Comparison of ENCODE assay signal across 10 cellular contexts in genomic region chr11:72737341-72737740, GRCh38. TPM values are rescaled to one million over a fixed set of nuclear protein-coding genes. Genes with fewer than 3 reads are reported as not detected.
DNase-seq lines count a peak whose midpoint lies in the region; ATAC-seq lines count a peak whose summit lies in the region.
"Had no signal": no experiment of that assay in that cellular context is flagged by ENCODE, and none has a peak within 500 bp of the region (broad histone marks: within the 10 kb centered on the region; RNA-seq: fewer than 3 reads in every experiment).

No MANE protein-coding gene starts in this region.

- DNase-seq in T-helper 1 cell (no peak), T-cell (no peak), left ventricle myocardium superior (peak; percentile 7), COLO829 (ENCODE audit: low spot score) (no peak), glomerular visceral epithelial cell (ENCODE audit: extremely low spot score) (no peak), SIG-M5 (lab: John Stamatoyannopoulos, UW) (no peak)
- no peak for DNase-seq in stimulated activated effector memory CD8-positive, alpha-beta T cell treated with anti-CD3 and anti-CD28 coated beads, Interleukin-12 subunit alpha, Interleukin-12 subunit beta, amount 100 ng/mL, for 72 hours (ENCODE audit: low spot score in 2 of 2)
- DNase-seq: cerebellar nuclear complex, ovary had no signal

- no peaks in the 10 kb centered on the region for H3K9me3 Mint-ChIP-seq in T-helper 1 cell treated with Interleukin-12 subunit alpha and Interleukin-12 subunit beta and Interleukin-4 antibody, amounts not matched to agents 30 μg/mL and 1 μg/mL, for 36 hours
- no peaks in the 10 kb centered on the region for H3K9me3 Mint-ChIP-seq in T-cell
- no peaks in the 10 kb centered on the region for H3K9me3 Mint-ChIP-seq in stimulated activated effector memory CD8-positive, alpha-beta T cell treated with anti-CD3 and anti-CD28 coated beads, Interleukin-12 subunit alpha, Interleukin-12 subunit beta, amount 100 ng/mL, for 72 hours

- ATAC-seq in T-cell (replicated peaks in 1 of 4) (no peak), left ventricle myocardium superior (no peak)
- no peak for ATAC-seq in stimulated activated effector memory CD8-positive, alpha-beta T cell treated with anti-CD3 and anti-CD28 coated beads, Interleukin-12 subunit alpha, Interleukin-12 subunit beta, amount 100 ng/mL, for 72 hours

- POLR2A ChIA-PET in T-cell (lab: Charles Lee) = no interaction called here

- intact Hi-C loops in left ventricle myocardium superior (cut with micrococcal nuclease) = no loop called here

- CTCF ChIA-PET in T-cell (lab: Charles Lee) = interaction anchor here in 1 of 2 donors (1.2 to 2.0 kb wide), 2 partner anchors 12 to 57 kb away, joined by 5 to 14 read pairs; partner anchors contain the start of gene STARD10

- H3K27ac Mint-ChIP-seq in T-helper 1 cell treated with Interleukin-12 subunit alpha and Interleukin-12 subunit beta and Interleukin-4 antibody, amounts not matched to agents 30 μg/mL and 1 μg/mL, for 36 hours = peak overlapping the region; percentile 99
- H3K27ac Mint-ChIP-seq in T-cell = peak overlapping the region; percentile 97 to 99
- H3K27ac Mint-ChIP-seq in stimulated activated effector memory CD8-positive, alpha-beta T cell treated with anti-CD3 and anti-CD28 coated beads, Interleukin-12 subunit alpha, Interleukin-12 subunit beta, amount 100 ng/mL, for 72 hours = peak overlapping the region; percentile 97

- no peaks in the 10 kb centered on the region for H3K27me3 Mint-ChIP-seq in T-helper 1 cell treated with Interleukin-12 subunit alpha and Interleukin-12 subunit beta and Interleukin-4 antibody, amounts not matched to agents 30 μg/mL and 1 μg/mL, for 36 hours (ENCODE audit: low read depth)
- no peaks in the 10 kb centered on the region for H3K27me3 Mint-ChIP-seq in T-cell

- H3K36me3 Mint-ChIP-seq in T-helper 1 cell treated with Interleukin-12 subunit alpha and Interleukin-12 subunit beta and Interleukin-4 antibody, amounts not matched to agents 30 μg/mL and 1 μg/mL, for 36 hours (ENCODE audit: low read depth) = peaks cover 9% of the 10 kb centered on the region
- H3K36me3 Mint-ChIP-seq in T-cell = peaks cover 7% of the 10 kb centered on the region
- H3K36me3 Mint-ChIP-seq in stimulated activated effector memory CD8-positive, alpha-beta T cell treated with anti-CD3 and anti-CD28 coated beads, Interleukin-12 subunit alpha, Interleukin-12 subunit beta, amount 100 ng/mL, for 72 hours = peaks cover 19% of the 10 kb centered on the region

- peak overlapping the region; percentile 54 for H3K4me3 Mint-ChIP-seq in T-helper 1 cell treated with Interleukin-12 subunit alpha and Interleukin-12 subunit beta and Interleukin-4 antibody, amounts not matched to agents 30 μg/mL and 1 μg/mL, for 36 hours
- H3K4me3 Mint-ChIP-seq in T-cell = peak overlapping the region; percentile 29 to 68 (median 60)
- peak overlapping the region; percentile 68 for H3K4me3 Mint-ChIP-seq in stimulated activated effector memory CD8-positive, alpha-beta T cell treated with anti-CD3 and anti-CD28 coated beads, Interleukin-12 subunit alpha, Interleukin-12 subunit beta, amount 100 ng/mL, for 72 hours

- peaks cover 44% of the 10 kb centered on the region for H3K4me1 Mint-ChIP-seq in T-helper 1 cell treated with Interleukin-12 subunit alpha and Interleukin-12 subunit beta and Interleukin-4 antibody, amounts not matched to agents 30 μg/mL and 1 μg/mL, for 36 hours (ENCODE audit: low read depth)
- peaks cover 68 to 73% (median 68%) of the 10 kb centered on the region in 3 donors for H3K4me1 Mint-ChIP-seq in T-cell
- peaks cover 72% of the 10 kb centered on the region for H3K4me1 Mint-ChIP-seq in stimulated activated effector memory CD8-positive, alpha-beta T cell treated with anti-CD3 and anti-CD28 coated beads, Interleukin-12 subunit alpha, Interleukin-12 subunit beta, amount 100 ng/mL, for 72 hours

RNA-seq across cellular contexts. Expression of gene ARAP1, which starts 14.9 kb away (rescaled TPM):
- 100 to 1,000 TPM; 117 to 162 (median 148) TPM for total RNA-seq in T-cell
- 58.9 TPM for total RNA-seq in left ventricle myocardium superior

RNA-seq across cellular contexts. Expression of gene STARD10, which starts 56.5 kb away (rescaled TPM):
- total RNA-seq in T-cell = 10 to 100 TPM; 11.1 to 24.9 (median 19.1) TPM
- total RNA-seq in left ventricle myocardium superior = 102 TPM
